Comparison of ENCODE assay signal across 32 cellular contexts in genomic region chr13:52026246-52026626, GRCh38. TPM values are rescaled to one million over a fixed set of nuclear protein-coding genes. Genes with fewer than 3 reads are reported as not detected.
DNase-seq lines count a peak whose midpoint lies in the region; ATAC-seq and TF ChIP-seq lines count a peak whose summit lies in the region.
"Had no signal": no experiment of that assay in that cellular context is flagged by ENCODE, and none has a peak within 500 bp of the region (broad histone marks: within the 10 kb centered on the region; RNA-seq: fewer than 3 reads in every experiment).

No MANE protein-coding gene starts in this region.

- intact Hi-C loops in Caco-2 (cut with micrococcal nuclease; ENCODE audit: unreplicated experiment): no loop called here

- H3K36me3 Mint-ChIP-seq in Caco-2 (ENCODE audit: insufficient read depth, unreplicated experiment): peaks cover 76% of the 10 kb centered on the region
- H3K36me3 Mint-ChIP-seq in WTC11: peaks cover 80% of the 10 kb centered on the region

- no TSS peak for BruUV-seq in Caco-2 (replicated peaks; lab: Mats Ljungman, UMichigan)

- no peak overlapping the region for H3K4me3 ChIP-seq in Caco-2 (ENCODE audit: low read depth, low read length)
- H3K4me3 ChIP-seq in H7 (ENCODE audit: insufficient read depth, low read depth, low read length): no peak overlapping the region
- H3K4me3 ChIP-seq: GM23248, lower lobe of right lung, mucosa of descending colon, SK-N-MC, smooth muscle cell had no signal

- peaks cover 17% of the 10 kb centered on the region for H3K4me1 ChIP-seq in Caco-2
- H3K4me1 ChIP-seq: BE2C had no signal

- H3K9me3 Mint-ChIP-seq in Caco-2 (ENCODE audit: unreplicated experiment): peaks cover 51% of the 10 kb centered on the region
- peaks cover 42% of the 10 kb centered on the region for H3K9me3 Mint-ChIP-seq in WTC11

- H3K27me3 Mint-ChIP-seq in Caco-2 (ENCODE audit: insufficient read depth, unreplicated experiment) (no peaks in the 10 kb centered on the region), WTC11 (ENCODE audit: low read depth) (no peaks in the 10 kb centered on the region; the same call in 1 of the 2 replicates)

- peaks cover 15% of the 10 kb centered on the region for H3K4me1 Mint-ChIP-seq in Caco-2 (ENCODE audit: low read depth, unreplicated experiment)
- peaks cover 9% of the 10 kb centered on the region for H3K4me1 Mint-ChIP-seq in WTC11
- H3K4me1 Mint-ChIP-seq: nephron progenitor cell had no signal

- H3K27me3 ChIP-seq in Caco-2 (replicated peaks; ENCODE audit: control insufficient read depth, insufficient read depth, low read length): no peaks in the 10 kb centered on the region
- no peaks in the 10 kb centered on the region for H3K27me3 ChIP-seq in H7 (ENCODE audit: control insufficient read depth, insufficient read depth, low read length)
- H3K27me3 ChIP-seq: BE2C had no signal

- no peaks in the 10 kb centered on the region for H3K9me3 ChIP-seq in Caco-2
- H3K9me3 ChIP-seq: BE2C, lower lobe of right lung, mucosa of descending colon had no signal

- peak overlapping the region; percentile 35 for H3K27ac Mint-ChIP-seq in Caco-2 (ENCODE audit: unreplicated experiment)
- H3K27ac Mint-ChIP-seq in WTC11: peak overlapping the region; percentile 27; the same call in 1 of the 2 replicates
- H3K27ac Mint-ChIP-seq: nephron progenitor cell had no signal

- H3K36me3 ChIP-seq in Caco-2 (ENCODE audit: control insufficient read depth, insufficient read depth, low read length) (peaks cover 10% of the 10 kb centered on the region), H7 (replicated peaks; ENCODE audit: control insufficient read depth, insufficient read depth, low read length) (peaks cover 31% of the 10 kb centered on the region)

- peak; percentile 86 for ATAC-seq in WTC11
- ATAC-seq in GM18858 (IDR thresholded peaks at IDR 0.05; ENCODE audit: unreplicated experiment): no peak
- ATAC-seq in HG03457 (IDR thresholded peaks at IDR 0.05; ENCODE audit: unreplicated experiment): no peak

- POLR2A ChIA-PET in Caco-2 (lab: Charles Lee): no interaction called here
- POLR2A ChIA-PET in WTC11 (lab: Charles Lee): interaction anchor here (0.5 kb wide), 1 partner anchor 1216 kb away, joined by 3 read pairs; no protein-coding TSS in a partner anchor

- DNase-seq in Caco-2 (no peak), H7 (peak; percentile 30), WTC11 (ENCODE audit: low spot score) (no peak), iris pigment epithelial cell (ENCODE audit: low read depth) (peak; percentile 10), GM19238 (ENCODE audit: insufficient read length, low spot score) (no peak), OCI-M1 (lab: John Stamatoyannopoulos, UW) (no peak)
- DNase-seq: ACHN; activated CD4-positive, alpha-beta T cell treated with anti-CD3 and anti-CD28 coated beads for 4 hours; activated effector memory CD4-positive, alpha-beta T cell treated with anti-CD3 and anti-CD28 coated beads, Interleukin-2, amount 50 U/mL, for 16 hours; activated T-cell treated with anti-CD3 and anti-CD28 coated beads for 4 hours; BE2C; caudate nucleus; CD8-positive, alpha-beta memory T cell; GM23248; hypothalamus; IMR-90; kidney; lower lobe of right lung; mucosa of descending colon; NCI-H1417 treated with DMSO at 0.1 percent for 48 hours; NCI-H2107; NCI-H774; nephron progenitor cell; retina; stimulated activated CD4-positive, alpha-beta T cell treated with anti-CD3 and anti-CD28 coated beads, Interleukin-1b, Interleukin-23, amount 100 ng/mL, for 48 hours; stimulated activated CD8-positive, alpha-beta memory T cell treated with anti-CD3 and anti-CD28 coated beads, Interleukin-4, amount 100 ng/mL, for 48 hours; trophoblast cell had no signal

- TF ChIP-seq CTCF in Caco-2 (IDR thresholded peaks at IDR 0.05; ENCODE audit: insufficient read depth in 1 of 2, low read depth in 1 of 2, low read length in 1 of 2, severe bottlenecking in 1 of 2, unreplicated experiment in 1 of 2) (no peak), WTC11 (IDR thresholded peaks at IDR 0.05) (no peak)

- H3K4me3 Mint-ChIP-seq in Caco-2 (ENCODE audit: unreplicated experiment) (peak overlapping the region; percentile 4), WTC11 (no peak overlapping the region)
- H3K4me3 Mint-ChIP-seq: nephron progenitor cell; T-helper 1 cell treated with Interleukin-12 subunit alpha and Interleukin-12 subunit beta and Interleukin-4 antibody, amounts not matched to agents 30 μg/mL and 1 μg/mL, for 36 hours had no signal

- CTCF ChIA-PET in Caco-2 (lab: Charles Lee): no interaction called here
- CTCF ChIA-PET in WTC11 (lab: Charles Lee): interaction anchor here (0.5 to 2.6 kb wide), 7 partner anchors 8 to 130 kb away, joined by 3 to 19 read pairs (median 6); partner anchors contain the start of genes ALG11 and NEK5

TF ChIP-seq in WTC11, 78 proteins besides CTCF, POLR2A, EP300 and RAD21:
- no peak for TF ChIP-seq ETV6 (CRISPR knock-in tag; IDR thresholded peaks at IDR 0.05)

RNA-seq across cellular contexts. Expression of gene UTP14C, which starts 1.7 kb away (rescaled TPM):
- total RNA-seq in Caco-2 (2022) (11.8 and 12.1 TPM in 2 replicates), WTC11 (2021) (18.5 to 20.5 TPM (median 19.2 TPM) in 3 replicates)
- total RNA-seq in H7 (2014; rRNA removed; shearing (Covaris generic)): 9.1 and 12.5 TPM in 2 replicates

RNA-seq across cellular contexts. Expression of gene ALG11, which starts 14.0 kb away (rescaled TPM):
- total RNA-seq in Caco-2 (2022) (45.9 and 47.7 TPM in 2 replicates), WTC11 (2021) (35.9 to 40.6 TPM (median 38.9 TPM) in 3 replicates)
- total RNA-seq in H7 (2014; rRNA removed; shearing (Covaris generic)): 10.3 and 12.1 TPM in 2 replicates

RNA-seq across cellular contexts. Expression of gene ATP7B, which starts 15.0 kb away (rescaled TPM):
- total RNA-seq in Caco-2 (2022) (40.2 and 50.7 TPM in 2 replicates), WTC11 (2021) (10.2 to 11.8 TPM (median 11.6 TPM) in 3 replicates)
- total RNA-seq in H7 (2014; rRNA removed; shearing (Covaris generic)): 2.4 and 3.1 TPM in 2 replicates

Comparison
In these comparisons a context has a peak if more than half of its experiments do, and no peak if none do; other contexts are left out.
1. DNase-seq: peak in H7 (single experiment) and iris pigment epithelial cell (single experiment); none in Caco-2 (0 of 2), WTC11 (single experiment), GM19238 (single experiment) and OCI-M1 (single experiment).